In the genomic region with DNA sequence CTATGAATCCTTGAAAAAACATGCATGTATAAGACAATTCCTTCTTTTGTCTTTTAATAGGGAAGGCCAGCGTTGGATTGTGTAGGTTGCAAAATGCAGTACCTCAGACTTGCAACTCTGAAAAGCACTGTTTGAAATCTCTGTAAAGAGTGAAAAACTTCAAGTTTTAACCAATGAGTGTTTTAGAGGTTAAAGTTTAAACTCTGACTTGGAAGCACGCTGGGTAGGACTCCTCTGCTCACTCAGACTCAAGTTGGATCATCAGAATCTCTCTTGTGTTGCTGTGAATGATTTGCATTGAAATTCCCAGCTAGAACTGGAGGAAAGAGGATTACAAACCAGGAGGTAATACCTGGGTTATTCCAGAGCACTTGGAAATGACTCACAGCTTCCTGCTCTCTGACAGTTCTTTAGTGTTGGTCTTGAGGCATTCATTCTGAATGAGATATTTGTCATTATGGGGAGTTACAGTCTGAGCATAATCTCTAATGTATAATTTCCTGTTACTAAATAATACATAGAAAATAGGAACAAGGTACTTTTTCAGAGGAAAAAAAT, we compare ENCODE assay signal across 9 cellular contexts. TPM values are rescaled to one million over a fixed set of nuclear protein-coding genes. Genes with fewer than 3 reads are reported as not detected.
A peak's percentile ranks its signal among the peaks of the same experiment; 100 is the strongest.
DNase-seq lines count a peak whose midpoint lies in the region; ATAC-seq and TF ChIP-seq lines count a peak whose summit lies in the region.
"Had no signal": no experiment of that assay in that cellular context is flagged by ENCODE, and none has a peak within 500 bp of the region (broad histone marks: within the 10 kb centered on the region; RNA-seq: fewer than 3 reads in every experiment).

No MANE protein-coding gene starts in this region.

- no peaks in the 10 kb centered on the region for H3K27me3 Mint-ChIP-seq in activated CD8-positive, alpha-beta memory T cell treated with anti-CD3 and anti-CD28 coated beads, Interleukin-2, amount 10 ng/mL, durations not matched to agents 7 days and 5 days

- no peak overlapping the region for H3K27ac Mint-ChIP-seq in activated CD8-positive, alpha-beta memory T cell treated with anti-CD3 and anti-CD28 coated beads, Interleukin-2, amount 10 ng/mL, durations not matched to agents 7 days and 5 days

- CTCF ChIA-PET in activated CD8-positive, alpha-beta memory T cell treated with anti-CD3 and anti-CD28 coated beads, Interleukin-2, amount 10 ng/mL, durations not matched to agents 7 days and 5 days (lab: Charles Lee), result no interaction called here

- no peak overlapping the region for H3K9ac ChIP-seq in HUES64 (ENCODE audit: low read depth, low read length)

- DNase-seq in AG08396 (ENCODE audit: low spot score) (peak; percentile 8), brain microvascular endothelial cell (peak; percentile 43), left kidney (ENCODE audit: low read depth, low spot score) (peak; percentile 1), T1000 (lab: John Stamatoyannopoulos, UW) (no peak), ecto neural progenitor cell (ENCODE audit: low spot score) (no peak)
- DNase-seq in activated CD8-positive, alpha-beta memory T cell treated with anti-CD3 and anti-CD28 coated beads, Interleukin-2, amount 10 ng/mL, durations not matched to agents 7 days and 5 days, result no peak
- DNase-seq: lower lobe of right lung had no signal

- 44% methylated on average over 2 of the region's 2 CpGs for WGBS in HUES64

- H3K9me3 Mint-ChIP-seq in activated CD8-positive, alpha-beta memory T cell treated with anti-CD3 and anti-CD28 coated beads, Interleukin-2, amount 10 ng/mL, durations not matched to agents 7 days and 5 days (ENCODE audit: low read depth), result no peaks in the 10 kb centered on the region

- in situ Hi-C loops in brain microvascular endothelial cell (cut with HindIII; ENCODE audit: low pct_ligation_motif_present, low sequenced_read_pairs), result no loop called here

- H3K4me1 ChIP-seq in HUES64 (ENCODE audit: insufficient read depth, low read length), result peaks cover 26% of the 10 kb centered on the region
- H3K4me1 ChIP-seq: lower lobe of right lung had no signal

- H3K27me3 ChIP-seq in HUES64 (ENCODE audit: insufficient read depth, low read length), result no peaks in the 10 kb centered on the region
- H3K27me3 ChIP-seq in brain microvascular endothelial cell (replicated peaks), result no peaks in the 10 kb centered on the region

- no peaks in the 10 kb centered on the region for H3K4me1 Mint-ChIP-seq in activated CD8-positive, alpha-beta memory T cell treated with anti-CD3 and anti-CD28 coated beads, Interleukin-2, amount 10 ng/mL, durations not matched to agents 7 days and 5 days

- no peak for TF ChIP-seq CTCF in brain microvascular endothelial cell (IDR thresholded peaks at IDR 0.05; ENCODE audit: low read depth, low read length, missing control alignments)

- no peak for ATAC-seq in GM21447 (IDR thresholded peaks at IDR 0.05; ENCODE audit: unreplicated experiment)
- no peak for ATAC-seq in activated CD8-positive, alpha-beta memory T cell treated with anti-CD3 and anti-CD28 coated beads, Interleukin-2, amount 10 ng/mL, durations not matched to agents 7 days and 5 days

- H3K4me3 Mint-ChIP-seq in activated CD8-positive, alpha-beta memory T cell treated with anti-CD3 and anti-CD28 coated beads, Interleukin-2, amount 10 ng/mL, durations not matched to agents 7 days and 5 days, result no peak overlapping the region

- H3K36me3 Mint-ChIP-seq in activated CD8-positive, alpha-beta memory T cell treated with anti-CD3 and anti-CD28 coated beads, Interleukin-2, amount 10 ng/mL, durations not matched to agents 7 days and 5 days, result no peaks in the 10 kb centered on the region

- H3K36me3 ChIP-seq in HUES64 (ENCODE audit: insufficient read depth, low read length), result no peaks in the 10 kb centered on the region
- H3K36me3 ChIP-seq in brain microvascular endothelial cell (replicated peaks), result no peaks in the 10 kb centered on the region
- H3K36me3 ChIP-seq: lower lobe of right lung had no signal

- H3K27ac ChIP-seq in HUES64 (ENCODE audit: low read depth, low read length) (peak overlapping the region; percentile 42; the same call in 1 of the 2 replicates), brain microvascular endothelial cell (no peak overlapping the region)
- H3K27ac ChIP-seq: lower lobe of right lung had no signal

- H3K4me3 ChIP-seq in HUES64 (ENCODE audit: low read length), result no peak overlapping the region
- no peak overlapping the region for H3K4me3 ChIP-seq in brain microvascular endothelial cell (ENCODE audit: low read depth, low read length)
- H3K4me3 ChIP-seq: lower lobe of right lung had no signal

- no peaks in the 10 kb centered on the region for H3K9me3 ChIP-seq in HUES64 (ENCODE audit: insufficient read depth, low read depth, low read length)
- H3K9me3 ChIP-seq: lower lobe of right lung had no signal

RNA-seq across cellular contexts. Expression of a gene that starts 49.1 kb away (rescaled TPM):
- polyA plus RNA-seq in HUES64 (2013, experiment 1 of 2), result 16.2 TPM
- polyA plus RNA-seq in HUES64 (2013, experiment 2 of 2), result 16.4 TPM
- 1 to 10 TPM; 4.2 to 4.5 TPM for total RNA-seq in activated CD8-positive, alpha-beta memory T cell treated with anti-CD3 and anti-CD28 coated beads, Interleukin-2, amount 10 ng/mL, durations not matched to agents 7 days and 5 days

Comparison
In these comparisons a context has a peak if more than half of its experiments do, and no peak if none do; other contexts are left out.
1. DNase-seq: peak in AG08396 (single experiment), brain microvascular endothelial cell (single experiment) and left kidney (single experiment); none in T1000 (single experiment), ecto neural progenitor cell (single experiment) and activated CD8-positive, alpha-beta memory T cell treated with anti-CD3 and anti-CD28 coated beads, Interleukin-2, amount 10 ng/mL, durations not matched to agents 7 days and 5 days (single experiment).